In the genomic region with DNA sequence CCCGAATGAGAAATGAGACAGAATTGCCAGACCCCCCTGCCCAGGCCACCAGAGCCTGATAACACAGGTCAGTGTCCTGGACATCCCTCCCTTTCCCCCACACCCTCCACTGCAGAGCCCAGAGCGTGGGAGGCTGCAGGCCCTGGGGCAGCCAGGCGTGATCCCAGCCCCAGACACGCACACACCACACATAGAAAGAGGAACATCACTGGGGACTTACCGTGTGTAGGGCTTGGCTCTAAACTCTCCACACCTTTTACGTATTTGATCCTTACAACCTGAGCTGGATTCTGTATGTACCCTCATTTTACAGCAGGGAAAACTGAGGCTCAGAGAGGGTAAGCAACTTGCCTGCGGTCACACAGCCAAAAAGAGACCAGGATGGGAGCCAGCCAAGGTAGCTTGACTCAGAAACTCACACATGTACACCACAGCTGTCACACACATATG, we compare ENCODE assay signal across 9 cellular contexts. TPM values are rescaled to one million over a fixed set of nuclear protein-coding genes. Genes with fewer than 3 reads are reported as not detected.
DNase-seq lines count a peak whose midpoint lies in the region; ATAC-seq and TF ChIP-seq lines count a peak whose summit lies in the region.
"Had no signal": no experiment of that assay in that cellular context is flagged by ENCODE, and none has a peak within 500 bp of the region (broad histone marks: within the 10 kb centered on the region; RNA-seq: fewer than 3 reads in every experiment).

No MANE protein-coding gene starts in this region.

- no peaks in the 10 kb centered on the region for H4K20me1 ChIP-seq in SU-DHL-6 (ENCODE audit: low read depth, low read length)

- H3K27ac Mint-ChIP-seq in nephron = peak overlapping the region; percentile 47 to 93 (median 66)

- no peak for TF ChIP-seq POLR2A in vagina (IDR thresholded peaks at IDR 0.05)

- H3K4me3 ChIP-seq in SU-DHL-6 (ENCODE audit: insufficient read depth, low read length, poor library complexity, severe bottlenecking) (peak overlapping the region; percentile 23), vagina (no peak overlapping the region)
- H3K4me3 ChIP-seq: breast epithelium, SK-N-MC had no signal

- DNase-seq in GM13977 (ENCODE audit: low spot score) (peak; percentile 79), vagina (ENCODE audit: extremely low spot score in 2 of 2) (no peak), NCI-H2171 (lab: John Stamatoyannopoulos, UW) (no peak), T-helper 9 cell (no peak)

- peaks cover 20% of the 10 kb centered on the region for H3K4me1 ChIP-seq in vagina

- H3K27ac ChIP-seq in SU-DHL-6 (ENCODE audit: low read depth, low read length) = peak overlapping the region; percentile 91
- H3K27ac ChIP-seq in vagina = no peak overlapping the region
- H3K27ac ChIP-seq: breast epithelium, SK-N-MC had no signal

- H3K4me3 Mint-ChIP-seq in nephron = peak overlapping the region in 2 of 3 experiments; percentile 14 to 38

- peaks cover 3% of the 10 kb centered on the region for H3K27me3 Mint-ChIP-seq in nephron (ENCODE audit: low read depth)

- peaks cover 19% of the 10 kb centered on the region for H3F3A ChIP-seq in SU-DHL-6 (ENCODE audit: insufficient read depth)

- H3K9me2 ChIP-seq in SU-DHL-6 (replicated peaks; ENCODE audit: insufficient read depth, low read length) = no peaks in the 10 kb centered on the region

- H3K79me2 ChIP-seq in SU-DHL-6 (ENCODE audit: insufficient read depth, low read length) = peaks cover 13% of the 10 kb centered on the region

- H3K27me3 ChIP-seq in SU-DHL-6 (ENCODE audit: low read length) (no peaks in the 10 kb centered on the region), vagina (no peaks in the 10 kb centered on the region)
- H3K27me3 ChIP-seq: breast epithelium had no signal

- peaks cover 29% of the 10 kb centered on the region for H3K4me1 Mint-ChIP-seq in nephron

- no peaks in the 10 kb centered on the region for H3K9me3 ChIP-seq in SU-DHL-6 (ENCODE audit: insufficient read depth, low read length)
- no peaks in the 10 kb centered on the region for H3K9me3 ChIP-seq in vagina
- H3K9me3 ChIP-seq: breast epithelium had no signal

- peak overlapping the region; percentile 65 for H3K9ac ChIP-seq in SU-DHL-6 (ENCODE audit: low read length)

- H3K9me3 Mint-ChIP-seq in nephron = no peaks in the 10 kb centered on the region

- peaks cover 8% of the 10 kb centered on the region for H3K36me3 Mint-ChIP-seq in nephron (ENCODE audit: low read depth)

- intact Hi-C loops in vagina (cut with DNase I) = no loop called here

- peak; percentile 27 for ATAC-seq in HG02623 (IDR thresholded peaks at IDR 0.05; ENCODE audit: unreplicated experiment)

- H3K36me3 ChIP-seq in SU-DHL-6 (ENCODE audit: low read length) = no peaks in the 10 kb centered on the region
- H3K36me3 ChIP-seq in vagina = peaks cover 0 to 4% of the 10 kb centered on the region in 2 donors
- H3K36me3 ChIP-seq: breast epithelium had no signal

- in situ Hi-C loops in GM13977 (cut with MboI; ENCODE audit: low pct_unique_long_range_greater_than_20kb, low sequenced_read_pairs, unreplicated experiment) = no loop called here

- TF ChIP-seq CTCF in GM13977 (IDR thresholded peaks at IDR 0.05; ENCODE audit: extremely low read depth, insufficient read depth, missing control alignments) = no peak
- no peak for TF ChIP-seq CTCF in SU-DHL-6 (IDR thresholded peaks at IDR 0.05; ENCODE audit: insufficient read depth, low read length, poor library complexity, severe bottlenecking)
- TF ChIP-seq CTCF in nephron (IDR thresholded peaks at IDR 0.05; ENCODE audit: unreplicated experiment in 3 of 3) = no peak
- no peak for TF ChIP-seq CTCF in vagina (IDR thresholded peaks at IDR 0.05)

- peak overlapping the region; percentile 59 for H3K4me2 ChIP-seq in SU-DHL-6 (ENCODE audit: low read depth, low read length, poor library complexity, severe bottlenecking)

- H2AFZ ChIP-seq in SU-DHL-6 (ENCODE audit: low read depth, low read length, severe bottlenecking) = no peak overlapping the region

RNA-seq across cellular contexts. Expression of a gene that starts 0.3 kb away (rescaled TPM):
- total RNA-seq in vagina = not detected

RNA-seq across cellular contexts. Expression of a gene that starts 3.4 kb away (rescaled TPM):
- 55.2 TPM for total RNA-seq in vagina

RNA-seq across cellular contexts. Expression of a gene that starts 8.7 kb away (rescaled TPM):
- total RNA-seq in vagina = 9.1 TPM

RNA-seq across cellular contexts. Expression of a gene that starts 16.7 kb away (rescaled TPM):
- total RNA-seq in vagina = 46.9 TPM

RNA-seq across cellular contexts. Expression of a gene that starts 16.9 kb away (rescaled TPM):
- 249 TPM for total RNA-seq in vagina
